8 cellular contexts compared by ENCODE assay signal in the genomic region with DNA sequence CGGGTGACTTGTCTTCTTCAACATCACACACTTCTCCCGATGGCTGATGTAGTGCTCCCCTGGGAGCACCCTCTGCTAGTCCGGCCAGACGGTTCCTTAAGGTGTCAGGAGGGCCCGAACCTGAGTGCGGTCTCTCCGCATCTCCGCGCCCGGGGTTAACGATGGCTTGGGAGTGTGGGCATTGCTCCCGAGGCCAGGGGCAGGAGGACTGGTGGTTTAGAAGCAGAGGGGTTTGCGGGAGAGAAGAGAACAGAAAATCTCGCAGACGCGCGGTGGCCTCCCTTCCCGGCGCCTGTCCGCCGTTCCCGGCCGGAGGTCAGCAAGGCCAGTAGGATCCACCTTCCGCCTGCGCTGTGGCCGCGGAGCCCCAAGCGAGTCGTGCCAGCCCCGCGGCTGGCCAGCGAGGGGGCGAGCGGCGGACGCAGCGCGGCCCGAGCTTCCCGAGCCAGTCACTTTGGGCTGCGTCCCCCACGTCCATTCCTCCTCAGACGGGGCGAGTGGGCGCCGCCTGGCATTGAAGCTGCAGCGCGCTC. TPM values are rescaled to one million over a fixed set of nuclear protein-coding genes. Genes with fewer than 3 reads are reported as not detected.
DNase-seq lines count a peak whose midpoint lies in the region; ATAC-seq and TF ChIP-seq lines count a peak whose summit lies in the region.

No MANE protein-coding gene starts in this region.

- intact Hi-C loops in adrenal gland (cut with DNase I) (no loop called here), spleen (cut with DNase I; ENCODE audit: low total_unique reads) (no loop called here)

- peaks cover 0 to 11% of the 10 kb centered on the region in 2 donors for H3K4me1 ChIP-seq in adrenal gland (replicated peaks in 1 of 2)
- H3K4me1 ChIP-seq in spleen, result peaks cover 9 to 21% (median 20%) of the 10 kb centered on the region in 6 donors

- H3K36me3 ChIP-seq in adrenal gland (replicated peaks in 1 of 2), result no peaks in the 10 kb centered on the region
- no peaks in the 10 kb centered on the region for H3K36me3 ChIP-seq in spleen

- H3K9me3 ChIP-seq in adrenal gland (replicated peaks in 1 of 3) (no peaks in the 10 kb centered on the region), spleen (no peaks in the 10 kb centered on the region)

- H3K27ac ChIP-seq in adrenal gland, result peak overlapping the region in 4 of 5 donors; percentile 59 to 90 (median 77)
- peak overlapping the region in 1 of 8 donors; percentile 46 for H3K27ac ChIP-seq in spleen

- ATAC-seq in HG03469 (IDR thresholded peaks at IDR 0.05; ENCODE audit: unreplicated experiment), result no peak

- TF ChIP-seq CTCF in adrenal gland (IDR thresholded peaks at IDR 0.05), result no peak
- TF ChIP-seq CTCF in spleen (IDR thresholded peaks at IDR 0.05 in 8 of 11, conservative IDR thresholded peaks at IDR 0.05 in 3 of 11), result no peak

- TF ChIP-seq POLR2A in adrenal gland (IDR thresholded peaks at IDR 0.05), result no peak
- no peak for TF ChIP-seq POLR2A in spleen (IDR thresholded peaks at IDR 0.05)

- peaks cover 16% of the 10 kb centered on the region for H3K27me3 ChIP-seq in adrenal gland
- H3K27me3 ChIP-seq in spleen (replicated peaks in 1 of 7), result peaks cover 0 to 76% (median 33%) of the 10 kb centered on the region in 7 donors

- H3K4me3 ChIP-seq in adrenal gland (peak overlapping the region in 2 of 4 donors; percentile 42 to 74), iPS-11a (ENCODE audit: low read depth, low read length) (peak overlapping the region; percentile 84), spleen (peak overlapping the region; percentile 29 to 70 (median 44))

- WGBS in adrenal gland, 4 donors, result 1 to 4% (median 2%) methylated on average over 18 to 48 of the region's 48 CpGs
- 2 to 7% (median 3%) methylated on average over 19 to 48 of the region's 48 CpGs for WGBS in spleen, 5 donors

- peak; percentile 14 for DNase-seq in NCI-H2227 (lab: John Stamatoyannopoulos, UW; ENCODE audit: unreplicated experiment)
- no peak for DNase-seq in NCI-H2227 treated with DMSO at 0.1 percent for 48 hours (lab: John Stamatoyannopoulos, UW)
- DNase-seq in adrenal gland, result peak in 3 of 7 donors; percentile 16 to 23 (median 21)
- no peak for DNase-seq in spleen
- no peak for DNase-seq in NCI-H345 treated with DMSO at 0.1 percent for 48 hours (lab: John Stamatoyannopoulos, UW; ENCODE audit: unreplicated experiment)
- no peak for DNase-seq in NOMO-1 (lab: John Stamatoyannopoulos, UW; ENCODE audit: unreplicated experiment in 2 of 2)

RNA-seq across cellular contexts. Expression of a gene that starts 0.7 kb away (rescaled TPM):
- total RNA-seq in adrenal gland (10 to 100 TPM in 6 of 8 donors, 1 to 10 TPM in 2; 8.3 to 87.3 (median 19.9) TPM), spleen (10 to 100 TPM in 1 of 7 donors, 1 to 10 TPM in 6; 1.4 to 11.1 (median 2.5) TPM)
- polyA plus RNA-seq in adrenal gland (10 to 100 TPM in 2 of 3 donors, 1 to 10 TPM in 1; 7.5 to 28.5 (median 14.0) TPM), spleen (1 to 10 TPM; 1.4 to 2.0 (median 1.5) TPM)

RNA-seq across cellular contexts. Expression of a gene that starts 25.6 kb away (rescaled TPM):
- total RNA-seq in adrenal gland (10 to 100 TPM; 23.7 to 49.3 (median 41.1) TPM), spleen (10 to 100 TPM; 40.1 to 90.4 (median 53.7) TPM)
- polyA plus RNA-seq in adrenal gland (10 to 100 TPM; 27.8 to 53.1 (median 33.4) TPM), spleen (10 to 100 TPM; 30.6 to 36.4 (median 34.5) TPM)

RNA-seq across cellular contexts. Expression of a gene that starts 26.0 kb away (rescaled TPM):
- total RNA-seq in adrenal gland (100 to 1,000 TPM in 1 of 8 donors, 10 to 100 TPM in 7; 53.9 to 127 (median 72.9) TPM), spleen (100 to 1,000 TPM in 1 of 7 donors, 10 to 100 TPM in 6; 56.4 to 190 (median 63.3) TPM)
- polyA plus RNA-seq in adrenal gland (100 to 1,000 TPM in 1 of 3 donors, 10 to 100 TPM in 2; 38.7 to 121 (median 44.7) TPM), spleen (10 to 100 TPM; 42.0 to 64.7 (median 60.1) TPM)
